ENCODE assay signal across 8 cellular contexts in the genomic region with DNA sequence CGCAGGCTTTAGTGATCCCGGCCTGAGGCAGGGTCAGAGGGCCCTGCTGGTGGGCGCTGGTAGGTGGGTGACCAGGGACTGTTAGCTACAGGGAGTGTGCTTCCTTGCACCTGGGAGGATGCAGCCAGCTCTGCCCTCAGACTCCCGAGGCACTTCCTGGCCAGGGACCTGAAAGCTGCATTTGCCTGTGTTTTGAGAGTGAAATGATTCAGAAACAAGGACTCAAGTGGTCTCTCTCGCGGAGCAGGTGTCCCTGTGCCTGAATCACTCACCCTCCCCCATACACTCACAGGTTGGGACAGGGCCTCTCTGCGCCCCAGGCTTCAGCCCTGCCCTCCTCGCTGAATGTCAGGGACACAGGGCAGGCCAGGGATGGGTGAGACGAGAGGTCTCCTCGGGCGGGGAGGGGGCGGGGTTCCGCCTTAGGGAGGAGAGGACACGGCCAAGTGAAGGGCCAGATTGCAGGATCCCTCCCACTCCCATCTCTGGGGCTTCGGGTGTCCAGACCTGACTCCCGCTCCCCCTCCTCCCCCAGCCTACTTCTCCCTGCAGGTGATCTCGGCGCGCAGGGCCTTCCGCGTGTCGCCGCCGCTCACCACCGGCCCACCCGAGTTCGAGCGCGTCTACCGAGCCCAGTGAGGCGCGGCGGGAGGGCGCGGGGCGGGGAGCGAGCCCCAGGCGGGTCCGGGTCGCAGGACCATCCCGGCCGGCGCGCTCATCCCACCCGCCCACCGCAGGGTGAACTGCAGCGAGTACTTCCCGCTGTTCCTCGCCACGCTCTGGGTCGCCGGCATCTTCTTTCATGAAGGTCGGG. TPM values are rescaled to one million over a fixed set of nuclear protein-coding genes. Genes with fewer than 3 reads are reported as not detected.
A peak's percentile ranks its signal among the peaks of the same experiment; 100 is the strongest.
DNase-seq lines count a peak whose midpoint lies in the region; ATAC-seq and FAIRE-seq lines count a peak whose summit lies in the region.

No MANE protein-coding gene starts in this region.

- H3K4me1 ChIP-seq in right cardiac atrium (ENCODE audit: control insufficient read depth, insufficient read depth, low read length) (peaks cover 16% of the 10 kb centered on the region), small intestine (ENCODE audit: control insufficient read depth in 2 of 2, insufficient read depth in 1 of 2, low read depth in 1 of 2, low read length in 1 of 2) (peaks cover 0 to 5% of the 10 kb centered on the region in 2 donors)

- H3K36me3 ChIP-seq in small intestine (ENCODE audit: control insufficient read depth in 2 of 2, insufficient read depth in 2 of 2, low read length in 2 of 2), result peaks cover 6 to 12% of the 10 kb centered on the region in 2 donors

- WGBS in right cardiac atrium, result 10% methylated on average over 53 of the region's 53 CpGs
- 5 to 10% (median 7%) methylated on average over 50 to 53 of the region's 53 CpGs for WGBS in small intestine, 3 donors

- H3K9me3 ChIP-seq in right cardiac atrium (ENCODE audit: control insufficient read depth, low read length) (no peaks in the 10 kb centered on the region), small intestine (ENCODE audit: control insufficient read depth, low read depth) (no peaks in the 10 kb centered on the region)

- H3K27ac ChIP-seq in right cardiac atrium (ENCODE audit: low read length), result no peak overlapping the region
- H3K27ac ChIP-seq in small intestine (ENCODE audit: low read depth in 1 of 2, low read length in 1 of 2), result peak overlapping the region; percentile 52 to 71

- no peak for FAIRE-seq in small intestine (lab: Jason Lieb, UNC)

- peak overlapping the region; percentile 9; the same call in 1 of the 2 replicates for H3K4me3 ChIP-seq in Jurkat, Clone E6-1 (ENCODE audit: low read length)
- H3K4me3 ChIP-seq in right cardiac atrium (ENCODE audit: low read length), result peak overlapping the region; percentile 57
- peak overlapping the region; percentile 43 to 62 for H3K4me3 ChIP-seq in small intestine (ENCODE audit: low read depth in 1 of 2, low read length in 2 of 2)

- DNase-seq in NCI-H2171 treated with DMSO at 0.1 percent for 48 hours (lab: John Stamatoyannopoulos, UW) (peak; percentile 3), NCI-H2171 (lab: John Stamatoyannopoulos, UW) (no peak), right cardiac atrium (peak in 2 of 3 donors; percentile 72 to 77), small intestine (peak; percentile 50), KG1 (lab: John Stamatoyannopoulos, UW) (no peak), GM19240 (ENCODE audit: insufficient read length, low spot score) (no peak)
- DNase-seq in Jurkat, Clone E6-1 (ENCODE audit: low read depth, low spot score), result no peak
- peak; percentile 59 for DNase-seq in activated CD8-positive, alpha-beta memory T cell treated with anti-CD3 and anti-CD28 coated beads, Interleukin-2, amount 50 U/mL, for 48 hours

- intact Hi-C loops in right cardiac atrium (cut with DNase I), result loop anchor here in 2 of 4 donors (2.0 to 5.0 kb wide), 2 partner anchors 33 to 62 kb away; a partner anchor contains a TSS

- peak in 1 of 2 donors; percentile 1 for ATAC-seq in right cardiac atrium

- H3K27me3 ChIP-seq in right cardiac atrium (ENCODE audit: control insufficient read depth, insufficient read depth) (no peaks in the 10 kb centered on the region), small intestine (ENCODE audit: control insufficient read depth in 2 of 2, insufficient read depth in 2 of 2, low read length in 2 of 2) (no peaks in the 10 kb centered on the region)

RNA-seq across cellular contexts. Expression of a gene that starts 1.5 kb away (rescaled TPM):
- 1.9 TPM for polyA plus RNA-seq in Jurkat, Clone E6-1 (2012; ENCODE audit: insufficient read depth, insufficient read length)
- 10 to 100 TPM; 17.3 to 24.3 (median 22.6) TPM for total RNA-seq in right cardiac atrium
- polyA plus RNA-seq in right cardiac atrium (18.6 TPM), small intestine (1 to 10 TPM in 2 of 3 donors, not detected in 1; 5.4 to 6.7 TPM)

RNA-seq across cellular contexts. Expression of a gene that starts 11.4 kb away (rescaled TPM):
- 57.3 TPM for polyA plus RNA-seq in Jurkat, Clone E6-1 (2012; ENCODE audit: insufficient read depth, insufficient read length)
- total RNA-seq in right cardiac atrium, result 10 to 100 TPM; 71.8 to 82.2 (median 80.9) TPM
- polyA plus RNA-seq in right cardiac atrium (56.7 TPM), small intestine (100 to 1,000 TPM; 258 to 661 (median 544) TPM)

RNA-seq across cellular contexts. Expression of a gene that starts 25.4 kb away (rescaled TPM):
- polyA plus RNA-seq in Jurkat, Clone E6-1 (2012; ENCODE audit: insufficient read depth, insufficient read length), result 43.5 TPM
- 100 to 1,000 TPM; 307 to 406 (median 370) TPM for total RNA-seq in right cardiac atrium
- 257 TPM for polyA plus RNA-seq in right cardiac atrium
- polyA plus RNA-seq in small intestine, result 100 to 1,000 TPM; 135 to 217 (median 144) TPM

Comparison
In these comparisons a context has a peak if more than half of its experiments do, and no peak if none do; other contexts are left out.
1. DNase-seq: peak in NCI-H2171 treated with DMSO at 0.1 percent for 48 hours (single experiment), activated CD8-positive, alpha-beta memory T cell treated with anti-CD3 and anti-CD28 coated beads, Interleukin-2, amount 50 U/mL, for 48 hours (single experiment), right cardiac atrium (2 of 3) and small intestine (single experiment); none in NCI-H2171 (single experiment), Jurkat, Clone E6-1 (single experiment), KG1 (single experiment) and GM19240 (single experiment).
2. Peak in every context shown above with its lines, with median percentiles within 50 percentile points of each other: H3K4me3 ChIP-seq.